14 cellular contexts compared by ENCODE assay signal in the genomic region with DNA sequence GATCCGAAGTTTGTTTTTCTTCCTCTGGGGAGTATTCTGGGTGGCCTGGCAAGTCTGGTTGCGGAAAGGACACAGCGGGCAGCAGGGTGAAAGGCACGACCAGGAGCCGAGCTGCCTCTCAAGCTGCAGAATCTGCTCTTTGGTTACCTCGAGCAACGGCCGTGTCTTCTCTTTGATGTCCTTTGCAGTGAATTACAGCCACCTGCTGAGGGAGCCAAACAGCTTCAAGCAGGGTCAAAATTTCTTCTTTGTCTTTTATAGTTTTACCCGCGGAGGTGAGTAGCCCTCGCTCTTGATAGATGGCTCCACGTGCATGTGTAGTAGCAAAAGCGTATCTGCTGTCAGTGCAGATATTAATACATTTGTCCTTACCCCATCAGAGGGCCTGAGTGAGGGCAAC.
DNase-seq lines count a peak whose midpoint lies in the region; ATAC-seq and TF ChIP-seq lines count a peak whose summit lies in the region.
"Had no signal": no experiment of that assay in that cellular context is flagged by ENCODE, and none has a peak within 500 bp of the region (broad histone marks: within the 10 kb centered on the region; RNA-seq: fewer than 3 reads in every experiment).

No MANE protein-coding gene starts in this region.

- no peaks in the 10 kb centered on the region for H3K4me1 ChIP-seq in neural progenitor cell

- H3K36me3 ChIP-seq in neural progenitor cell = no peaks in the 10 kb centered on the region
- H3K36me3 ChIP-seq: stomach had no signal

- H3K27ac ChIP-seq in neural progenitor cell = no peak overlapping the region
- H3K27ac ChIP-seq: stomach had no signal

- peaks cover 9% of the 10 kb centered on the region for H3K4me1 Mint-ChIP-seq in neural progenitor cell

- H3K9ac ChIP-seq in neural progenitor cell = no peak overlapping the region

- H3K27ac Mint-ChIP-seq in neural progenitor cell = peak overlapping the region; percentile 53
- H3K27ac Mint-ChIP-seq: activated T-helper 1 cell treated with anti-CD3 and anti-CD28 coated beads, Interleukin-12 subunit alpha, Interleukin-12 subunit beta, Interleukin-2, Interleukin-4 antibody, amounts not matched to agents 30 ng/mL and 10 ng/mL and 1 ng/mL, durations not matched to agents 14 hours and 24 hours and 36 hours had no signal

- H3K4me3 Mint-ChIP-seq in neural progenitor cell = no peak overlapping the region
- H3K4me3 Mint-ChIP-seq: activated T-helper 1 cell treated with anti-CD3 and anti-CD28 coated beads, Interleukin-12 subunit alpha, Interleukin-12 subunit beta, Interleukin-2, Interleukin-4 antibody, amounts not matched to agents 30 ng/mL and 10 ng/mL and 1 ng/mL, durations not matched to agents 14 hours and 24 hours and 36 hours; CD14-positive monocyte had no signal

- H3K27me3 ChIP-seq in neural progenitor cell = no peaks in the 10 kb centered on the region
- H3K27me3 ChIP-seq: stomach had no signal

- no peaks in the 10 kb centered on the region for H3F3A ChIP-seq in neural progenitor cell (ENCODE audit: low read depth)

- DNase-seq in GM10266 (ENCODE audit: extremely low spot score) (peak; percentile 8), NCI-H460 (ENCODE audit: extremely low read depth, low read depth) (peak; percentile 3), epithelial cell of proximal tubule (ENCODE audit: low read depth) (no peak), neural progenitor cell (ENCODE audit: low spot score) (peak; percentile 38), NCI-H526 treated with DMSO at 0.1 percent for 48 hours (lab: John Stamatoyannopoulos, UW) (no peak)
- DNase-seq in activated effector memory CD4-positive, alpha-beta T cell treated with anti-CD3 and anti-CD28 coated beads, Interleukin-2, amount 50 U/mL, for 16 hours = no peak
- DNase-seq: IMR-90, NCI-H1694, stomach had no signal

- H3K9me3 Mint-ChIP-seq in neural progenitor cell = peaks cover 14% of the 10 kb centered on the region

- no peak overlapping the region for H2AFZ ChIP-seq in neural progenitor cell (replicated peaks)

- H3K4me3 ChIP-seq in epithelial cell of proximal tubule (ENCODE audit: low read depth, low read length) = no peak overlapping the region
- no peak overlapping the region for H3K4me3 ChIP-seq in neural progenitor cell
- H3K4me3 ChIP-seq: stomach had no signal

- peaks cover 2% of the 10 kb centered on the region for H3K36me3 Mint-ChIP-seq in neural progenitor cell
- H3K36me3 Mint-ChIP-seq: CD14-positive monocyte had no signal

- ATAC-seq in HG03442 (IDR thresholded peaks at IDR 0.05; ENCODE audit: unreplicated experiment) = no peak
- no peak for ATAC-seq in HG02884 (IDR thresholded peaks at IDR 0.05; ENCODE audit: unreplicated experiment)
- ATAC-seq: right cardiac atrium had no signal

- H3K4me2 ChIP-seq in neural progenitor cell = no peak overlapping the region

- no peaks in the 10 kb centered on the region for H3K9me3 ChIP-seq in neural progenitor cell (ENCODE audit: low read depth)
- H3K9me3 ChIP-seq: stomach had no signal

- peaks cover 13% of the 10 kb centered on the region for H3K27me3 Mint-ChIP-seq in neural progenitor cell (ENCODE audit: insufficient read depth, low read depth)

- H4K20me1 ChIP-seq in neural progenitor cell (ENCODE audit: low read depth) = no peaks in the 10 kb centered on the region

- peak; percentile 23 for TF ChIP-seq CTCF in GM10266 (IDR thresholded peaks at IDR 0.05; ENCODE audit: control insufficient read depth, insufficient read depth, low read depth, missing control alignments)
- peak; percentile 57 for TF ChIP-seq CTCF in epithelial cell of proximal tubule (conservative IDR thresholded peaks at IDR 0.05; ENCODE audit: low read depth, low read length)
- TF ChIP-seq CTCF in neural progenitor cell (IDR thresholded peaks at IDR 0.05) = peak; percentile 33

- no peaks in the 10 kb centered on the region for H3K79me2 ChIP-seq in neural progenitor cell (ENCODE audit: low read depth)

Comparison
In these comparisons a context has a peak if more than half of its experiments do, and no peak if none do; other contexts are left out.
1. DNase-seq: peak in GM10266 (single experiment), NCI-H460 (single experiment) and neural progenitor cell (single experiment); none in epithelial cell of proximal tubule (single experiment), NCI-H526 treated with DMSO at 0.1 percent for 48 hours (single experiment) and activated effector memory CD4-positive, alpha-beta T cell treated with anti-CD3 and anti-CD28 coated beads, Interleukin-2, amount 50 U/mL, for 16 hours (single experiment).
2. Peak in every context shown above with its lines, with median percentiles within 50 percentile points of each other: CTCF ChIP-seq.